Comparison of ENCODE assay signal across 8 cellular contexts in genomic region chr11:106076923-106077608, GRCh38. TPM values are rescaled to one million over a fixed set of nuclear protein-coding genes. Genes with fewer than 3 reads are reported as not detected.
DNase-seq lines count a peak whose midpoint lies in the region; ATAC-seq, FAIRE-seq and TF ChIP-seq lines count a peak whose summit lies in the region.

TSS of gene KBTBD3 (minus strand) at chr11:106077347. CDS start at chr11:106059097, 18,250 bp downstream.

- POLR2A ChIA-PET in WTC11 (lab: Charles Lee): interaction anchor here (0.9 to 1.2 kb wide), 4 partner anchors 23 to 117 kb away, joined by 3 to 12 read pairs (median 3); no protein-coding TSS in a partner anchor

- H3K27me3 Mint-ChIP-seq in WTC11 (ENCODE audit: low read depth): no peaks in the 10 kb centered on the region

- in situ Hi-C loops in GM18951 (cut with MboI; ENCODE audit: low sequenced_read_pairs, unreplicated experiment): no loop called here

- H3K9me3 ChIP-seq in small intestine (ENCODE audit: control insufficient read depth, low read depth): no peaks in the 10 kb centered on the region

- peaks cover 24% of the 10 kb centered on the region for H3K36me3 Mint-ChIP-seq in WTC11

- TF ChIP-seq POLR2A in GM18951 (IDR thresholded peaks at IDR 0.05; ENCODE audit: extremely low read depth, insufficient read depth, insufficient read length): peak; percentile 42

- no peak for FAIRE-seq in small intestine (lab: Jason Lieb, UNC)

- peak within 1 kb of the TSS; percentile 85 for H3K4me3 Mint-ChIP-seq in WTC11

- peaks cover 35% of the 10 kb centered on the region for H3K4me1 Mint-ChIP-seq in WTC11

- TF ChIP-seq CTCF in AG09309 (IDR thresholded peaks at IDR 0.05; ENCODE audit: control insufficient read depth, insufficient read depth, low read depth, low read length, missing control alignments) (peak; percentile 46), WTC11 (IDR thresholded peaks at IDR 0.05) (no peak; the same call in 1 of the 2 replicates), cardiac fibroblast (IDR thresholded peaks at IDR 0.05; ENCODE audit: low read depth, low read length) (peak; percentile 42)

- no peaks in the 10 kb centered on the region for H3K9me3 Mint-ChIP-seq in WTC11

- DNase-seq in AG09309 (ENCODE audit: low read depth) (peak; percentile 97), NCI-H2227 treated with DMSO at 0.1 percent for 48 hours (lab: John Stamatoyannopoulos, UW) (peak; percentile 93), WTC11 (ENCODE audit: low spot score) (peak; percentile 99), cardiac fibroblast (ENCODE audit: low read depth in 2 of 2) (peak; percentile 99 to 100), iPS-NIHi7 (ENCODE audit: extremely low spot score) (peak; percentile 91), small intestine (peak; percentile 100)

- H3K4me3 ChIP-seq in AG09309 (ENCODE audit: control insufficient read depth, low read depth, low read length) (peak within 1 kb of the TSS; percentile 91), cardiac fibroblast (replicated peaks in 1 of 2; ENCODE audit: low read depth in 2 of 2, low read length in 2 of 2) (peak within 1 kb of the TSS; percentile 89 to 92), small intestine (ENCODE audit: low read depth in 1 of 2, low read length in 2 of 2) (peak within 1 kb of the TSS; percentile 97 to 98)

- H3K36me3 ChIP-seq in small intestine (ENCODE audit: control insufficient read depth in 2 of 2, insufficient read depth in 2 of 2, low read length in 2 of 2): peaks cover 0 to 4% of the 10 kb centered on the region in 2 donors

- ATAC-seq in HG03196 (IDR thresholded peaks at IDR 0.05; ENCODE audit: unreplicated experiment): peak; percentile 97
- ATAC-seq in WTC11: peak; percentile 95

- H3K27me3 ChIP-seq in small intestine (ENCODE audit: control insufficient read depth in 2 of 2, insufficient read depth in 2 of 2, low read length in 2 of 2): no peaks in the 10 kb centered on the region

- H3K27ac Mint-ChIP-seq in WTC11: peak within 1 kb of the TSS; percentile 99

- CTCF ChIA-PET in WTC11 (lab: Charles Lee): interaction anchor here (0.6 to 2.4 kb wide), 12 partner anchors 8 to 214 kb away, joined by 3 to 11 read pairs (median 3); no protein-coding TSS in a partner anchor

- H3K4me1 ChIP-seq in small intestine (ENCODE audit: control insufficient read depth in 2 of 2, insufficient read depth in 1 of 2, low read depth in 1 of 2, low read length in 1 of 2): peaks cover 0 to 6% of the 10 kb centered on the region in 2 donors

- WGBS in small intestine, 3 donors: 0% methylated on average over 36 to 37 of the region's 37 CpGs

- peak within 1 kb of the TSS; percentile 92 to 100 for H3K27ac ChIP-seq in small intestine (ENCODE audit: low read depth in 1 of 2, low read length in 1 of 2)

TF ChIP-seq in WTC11, 78 proteins besides CTCF, POLR2A, EP300 and RAD21 (continues in another document):
- TF ChIP-seq FOXJ3 (CRISPR knock-in tag; IDR thresholded peaks at IDR 0.05; ENCODE audit: borderline replicate concordance) (no peak), ATF2 (CRISPR knock-in tag; IDR thresholded peaks at IDR 0.05; ENCODE audit: borderline replicate concordance, low read depth) (no peak), MYBL2 (CRISPR knock-in tag; IDR thresholded peaks at IDR 0.05) (no peak), ZBTB21 (CRISPR knock-in tag; IDR thresholded peaks at IDR 0.05; ENCODE audit: borderline replicate concordance) (no peak; the same call in 1 of the 2 replicates), ATF3 (CRISPR knock-in tag; conservative IDR thresholded peaks at IDR 0.05) (no peak), GABPB1 (CRISPR knock-in tag; IDR thresholded peaks at IDR 0.05) (no peak), IRF1 (CRISPR knock-in tag; IDR thresholded peaks at IDR 0.05) (no peak), FOXK1 (CRISPR knock-in tag; IDR thresholded peaks at IDR 0.05) (no peak), CDX4 (CRISPR knock-in tag; IDR thresholded peaks at IDR 0.05; ENCODE audit: borderline replicate concordance) (no peak), JUN (CRISPR knock-in tag; IDR thresholded peaks at IDR 0.05) (no peak), KAT7 (CRISPR knock-in tag; IDR thresholded peaks at IDR 0.05; ENCODE audit: borderline replicate concordance) (no peak), NR3C1 (CRISPR knock-in tag; conservative IDR thresholded peaks at IDR 0.05; ENCODE audit: low read depth) (no peak), FOXP1 (CRISPR knock-in tag; IDR thresholded peaks at IDR 0.05; ENCODE audit: borderline replicate concordance) (no peak), OVOL2 (CRISPR knock-in tag; IDR thresholded peaks at IDR 0.05; ENCODE audit: borderline replicate concordance) (no peak), ATF6 (CRISPR knock-in tag; IDR thresholded peaks at IDR 0.05) (no peak), GTF2I (CRISPR knock-in tag; conservative IDR thresholded peaks at IDR 0.05) (no peak), ZSCAN18 (CRISPR knock-in tag; IDR thresholded peaks at IDR 0.05) (no peak), CREM (CRISPR knock-in tag; IDR thresholded peaks at IDR 0.05) (0 out of 2 replicates have a peak, but pooled peaks have one; percentile 6)

RNA-seq across cellular contexts. Expression of gene KBTBD3, which starts in this region (rescaled TPM):
- 3.8 to 4.9 TPM (median 4.1 TPM) in 3 replicates for total RNA-seq in WTC11 (2021)
- polyA plus RNA-seq in small intestine: 1 to 10 TPM; 2.9 to 3.8 (median 3.6) TPM

Comparison
In these comparisons a context has a peak if more than half of its experiments do, and no peak if none do; other contexts are left out.
1. Peak in every context shown above with its lines: DNase-seq, ATAC-seq, H3K4me3 ChIP-seq and H3K27ac ChIP-seq.